ENCODE assay signal across 8 cellular contexts in genomic region chr20:62064788-62065668, GRCh38. TPM values are rescaled to one million over a fixed set of nuclear protein-coding genes. Genes with fewer than 3 reads are reported as not detected.
DNase-seq lines count a peak whose midpoint lies in the region; ATAC-seq and TF ChIP-seq lines count a peak whose summit lies in the region.

No MANE protein-coding gene starts in this region.

- H3K9me3 Mint-ChIP-seq in activated naive CD4-positive, alpha-beta T cell treated with anti-CD3 and anti-CD28 coated beads, Interleukin-2, amount 10 ng/mL, durations not matched to agents 7 days and 5 days: no peaks in the 10 kb centered on the region

- H3K9me2 ChIP-seq in DOHH2 (replicated peaks; ENCODE audit: control insufficient read depth, low read length): no peaks in the 10 kb centered on the region

- TF ChIP-seq CTCF in DOHH2 (IDR thresholded peaks at IDR 0.05; ENCODE audit: low read depth, low read length, poor library complexity, severe bottlenecking) (no peak), stomach (IDR thresholded peaks at IDR 0.05) (no peak)

- peaks cover 6% of the 10 kb centered on the region for H3F3A ChIP-seq in DOHH2 (ENCODE audit: control insufficient read depth, insufficient read depth)

- CTCF ChIA-PET in activated naive CD4-positive, alpha-beta T cell treated with anti-CD3 and anti-CD28 coated beads, Interleukin-2, amount 10 ng/mL, durations not matched to agents 7 days and 5 days (lab: Charles Lee): no interaction called here

- TF ChIP-seq EP300 in stomach (IDR thresholded peaks at IDR 0.05): no peak

- intact Hi-C loops in stomach (cut with DNase I; ENCODE audit: low total_unique reads): loop anchor here (5.0 kb wide), 2 partner anchors 72 to 337 kb away; no protein-coding TSS in a partner anchor

- 0 to 1% (median 1%) methylated on average over 12 to 127 of the region's 162 CpGs; no CpG with 5 or more reads in 1 of the 5 donors for WGBS in stomach, 5 donors

- ATAC-seq in GM19372 (IDR thresholded peaks at IDR 0.05; ENCODE audit: low read depth, unreplicated experiment) (peak; percentile 22), HG03342 (IDR thresholded peaks at IDR 0.05; ENCODE audit: unreplicated experiment) (peak; percentile 30)

- peaks cover 46% of the 10 kb centered on the region for H3K4me1 ChIP-seq in DOHH2 (ENCODE audit: control insufficient read depth, low read length)
- H3K4me1 ChIP-seq in iPS-15b (ENCODE audit: control insufficient read depth, insufficient read depth, low read length): peaks cover 9% of the 10 kb centered on the region
- H3K4me1 ChIP-seq in stomach: peaks cover 35 to 55% (median 46%) of the 10 kb centered on the region in 4 donors

- peaks cover 50% of the 10 kb centered on the region for H3K4me1 Mint-ChIP-seq in activated naive CD4-positive, alpha-beta T cell treated with anti-CD3 and anti-CD28 coated beads, Interleukin-2, amount 10 ng/mL, durations not matched to agents 7 days and 5 days

- peaks cover 15% of the 10 kb centered on the region for H3K27me3 Mint-ChIP-seq in activated naive CD4-positive, alpha-beta T cell treated with anti-CD3 and anti-CD28 coated beads, Interleukin-2, amount 10 ng/mL, durations not matched to agents 7 days and 5 days

- DNase-seq in activated naive CD4-positive, alpha-beta T cell treated with anti-CD3 and anti-CD28 coated beads, Interleukin-2, amount 10 ng/mL, durations not matched to agents 7 days and 5 days: peak; percentile 44
- DNase-seq in stomach (peak; percentile 40), HUDEP-2 (lab: John Stamatoyannopoulos, UW; ENCODE audit: unreplicated experiment in 76 of 76) (no peak), mucosa of gallbladder (ENCODE audit: low spot score) (no peak)

- peak overlapping the region; percentile 60 for H3K9ac ChIP-seq in iPS-15b (ENCODE audit: low read depth, low read length)

- peaks cover 53% of the 10 kb centered on the region for H3K79me2 ChIP-seq in DOHH2 (ENCODE audit: control insufficient read depth, low read length)

- TF ChIP-seq POLR2A in stomach (IDR thresholded peaks at IDR 0.05): no peak

- H3K27ac ChIP-seq in DOHH2 (ENCODE audit: low read depth, low read length) (no peak overlapping the region), stomach (peak overlapping the region in 4 of 5 donors; percentile 63 to 94 (median 88))

- no peak overlapping the region for H3K4me2 ChIP-seq in DOHH2 (ENCODE audit: low read length)

- no peak overlapping the region for H3K27ac Mint-ChIP-seq in activated naive CD4-positive, alpha-beta T cell treated with anti-CD3 and anti-CD28 coated beads, Interleukin-2, amount 10 ng/mL, durations not matched to agents 7 days and 5 days

- H3K9me3 ChIP-seq in DOHH2 (ENCODE audit: control insufficient read depth, insufficient read depth, low read length): no peaks in the 10 kb centered on the region
- no peaks in the 10 kb centered on the region for H3K9me3 ChIP-seq in iPS-15b (ENCODE audit: control insufficient read depth, insufficient read depth, low read length)
- no peaks in the 10 kb centered on the region for H3K9me3 ChIP-seq in stomach

- H3K4me3 Mint-ChIP-seq in activated naive CD4-positive, alpha-beta T cell treated with anti-CD3 and anti-CD28 coated beads, Interleukin-2, amount 10 ng/mL, durations not matched to agents 7 days and 5 days: peak overlapping the region; percentile 81

- peaks cover 22% of the 10 kb centered on the region for H3K36me3 Mint-ChIP-seq in activated naive CD4-positive, alpha-beta T cell treated with anti-CD3 and anti-CD28 coated beads, Interleukin-2, amount 10 ng/mL, durations not matched to agents 7 days and 5 days

- H4K20me1 ChIP-seq in DOHH2 (ENCODE audit: control insufficient read depth, insufficient read depth, low read depth, low read length): peaks cover 17% of the 10 kb centered on the region

- H3K36me3 ChIP-seq in DOHH2 (ENCODE audit: control insufficient read depth, low read length): peaks cover 31% of the 10 kb centered on the region
- H3K36me3 ChIP-seq in iPS-15b (ENCODE audit: control insufficient read depth, insufficient read depth, low read length): no peaks in the 10 kb centered on the region
- H3K36me3 ChIP-seq in stomach: no peaks in the 10 kb centered on the region

- peak overlapping the region; percentile 74 for H3K4me3 ChIP-seq in DOHH2 (ENCODE audit: low read length)
- peak overlapping the region; percentile 53 for H3K4me3 ChIP-seq in iPS-15b (ENCODE audit: low read depth, low read length)
- H3K4me3 ChIP-seq in stomach: peak overlapping the region; percentile 63 to 79 (median 68)

- H3K27me3 ChIP-seq in DOHH2 (ENCODE audit: control insufficient read depth, low read length): no peaks in the 10 kb centered on the region
- no peaks in the 10 kb centered on the region for H3K27me3 ChIP-seq in iPS-15b (ENCODE audit: control insufficient read depth, insufficient read depth, low read length)
- no peaks in the 10 kb centered on the region for H3K27me3 ChIP-seq in stomach

RNA-seq across cellular contexts. Expression of gene TAF4, which starts 0.7 kb away (rescaled TPM):
- 10 to 100 TPM in 4 of 5 donors, 1 to 10 TPM in 1; 9.5 to 33.9 (median 22.6) TPM for total RNA-seq in stomach
- 1 to 10 TPM; 3.2 to 4.3 (median 3.8) TPM for polyA plus RNA-seq in stomach
- total RNA-seq in mucosa of gallbladder: 26.0 TPM

RNA-seq across cellular contexts. Expression of gene LSM14B, which starts 57.2 kb away (rescaled TPM):
- total RNA-seq in stomach (10 to 100 TPM in 4 of 5 donors, under 1 TPM in 1; 0.58 to 27.2 (median 15.6) TPM), mucosa of gallbladder (48.3 TPM)
- 10 to 100 TPM; 14.1 to 18.0 (median 14.9) TPM for polyA plus RNA-seq in stomach

Comparison
In these comparisons a context has a peak if more than half of its experiments do, and no peak if none do; other contexts are left out.
1. DNase-seq: peak in activated naive CD4-positive, alpha-beta T cell treated with anti-CD3 and anti-CD28 coated beads, Interleukin-2, amount 10 ng/mL, durations not matched to agents 7 days and 5 days (single experiment) and stomach (single experiment); none in HUDEP-2 (0 of 76) and mucosa of gallbladder (single experiment).
2. Peak in every context shown above with its lines, with median percentiles within 50 percentile points of each other: H3K4me3 ChIP-seq.